22 cellular contexts compared by ENCODE assay signal in genomic region chr21:41681939-41682718, GRCh38.
A peak's percentile ranks its signal among the peaks of the same experiment; 100 is the strongest.
DNase-seq lines count a peak whose midpoint lies in the region; ATAC-seq and TF ChIP-seq lines count a peak whose summit lies in the region.
"Had no signal": no experiment of that assay in that cellular context is flagged by ENCODE, and none has a peak within 500 bp of the region (broad histone marks: within the 10 kb centered on the region; RNA-seq: fewer than 3 reads in every experiment).

No MANE protein-coding gene starts in this region.

- CTCF ChIA-PET in RWPE1 (lab: Yijun Ruan, JAX), result interaction anchor here (0.6 to 4.8 kb wide), 3 partner anchors 45 to 121 kb away, joined by 3 to 30 read pairs (median 4); no protein-coding TSS in a partner anchor

- TF ChIP-seq CTCF in C4-2B (conservative IDR thresholded peaks at IDR 0.05) (no peak), RWPE1 (conservative IDR thresholded peaks at IDR 0.05; ENCODE audit: low read depth) (no peak)

- peak; percentile 62 for ATAC-seq in esophagus mucosa
- no peak for ATAC-seq in sciatic nerve
- ATAC-seq in HG03378 (IDR thresholded peaks at IDR 0.05; ENCODE audit: unreplicated experiment), result no peak
- ATAC-seq: activated CD8-positive, alpha-beta T cell treated with anti-CD3 and anti-CD28 coated beads, Interleukin-2, amount 10 ng/mL, durations not matched to agents 7 days and 5 days; left ventricle myocardium superior; SK-N-SH treated with all-trans-retinoic acid at 6 μM for 48 hours had no signal

- intact Hi-C loops in sciatic nerve (cut with DNase I), result no loop called here

- H3K27ac ChIP-seq in C4-2B, result peak overlapping the region; percentile 94
- H3K27ac ChIP-seq in RWPE1, result peak overlapping the region; percentile 100
- H3K27ac ChIP-seq: GM23248, hepatocyte, neutrophil had no signal

- DNase-seq in RWPE1 (ENCODE audit: low spot score), result no peak
- DNase-seq in sciatic nerve (ENCODE audit: low spot score), result peak; percentile 51
- no peak for DNase-seq in NCI-H524 treated with DMSO at 0.1 percent for 48 hours (lab: John Stamatoyannopoulos, UW)
- DNase-seq in glomerular visceral epithelial cell (ENCODE audit: extremely low spot score), result no peak
- no peak for DNase-seq in NCI-H82 (lab: John Stamatoyannopoulos, UW)
- DNase-seq: activated CD8-positive, alpha-beta T cell treated with anti-CD3 and anti-CD28 coated beads, Interleukin-2, amount 10 ng/mL, durations not matched to agents 7 days and 5 days; activated gamma-delta T cell; C1 segment of cervical spinal cord; GM23248; left ventricle myocardium superior; NCI-H1092 treated with DMSO at 0.1 percent for 48 hours; NCI-H2081; NCI-H446; retina; stimulated activated CD4-positive, alpha-beta T cell treated with anti-CD3 and anti-CD28 coated beads, Interleukin-12 subunit alpha, Interleukin-12 subunit beta, amount 100 ng/mL, for 4 hours; stimulated activated CD4-positive, alpha-beta T cell treated with anti-CD3 and anti-CD28 coated beads, Interleukin-4, amount 100 ng/mL, for 4 hours had no signal

- POLR2A ChIA-PET in RWPE1 (lab: Yijun Ruan, JAX; ENCODE audit: low non-redundant PET), result no interaction called here
